Comparison of ENCODE assay signal across 21 cellular contexts in the genomic region with DNA sequence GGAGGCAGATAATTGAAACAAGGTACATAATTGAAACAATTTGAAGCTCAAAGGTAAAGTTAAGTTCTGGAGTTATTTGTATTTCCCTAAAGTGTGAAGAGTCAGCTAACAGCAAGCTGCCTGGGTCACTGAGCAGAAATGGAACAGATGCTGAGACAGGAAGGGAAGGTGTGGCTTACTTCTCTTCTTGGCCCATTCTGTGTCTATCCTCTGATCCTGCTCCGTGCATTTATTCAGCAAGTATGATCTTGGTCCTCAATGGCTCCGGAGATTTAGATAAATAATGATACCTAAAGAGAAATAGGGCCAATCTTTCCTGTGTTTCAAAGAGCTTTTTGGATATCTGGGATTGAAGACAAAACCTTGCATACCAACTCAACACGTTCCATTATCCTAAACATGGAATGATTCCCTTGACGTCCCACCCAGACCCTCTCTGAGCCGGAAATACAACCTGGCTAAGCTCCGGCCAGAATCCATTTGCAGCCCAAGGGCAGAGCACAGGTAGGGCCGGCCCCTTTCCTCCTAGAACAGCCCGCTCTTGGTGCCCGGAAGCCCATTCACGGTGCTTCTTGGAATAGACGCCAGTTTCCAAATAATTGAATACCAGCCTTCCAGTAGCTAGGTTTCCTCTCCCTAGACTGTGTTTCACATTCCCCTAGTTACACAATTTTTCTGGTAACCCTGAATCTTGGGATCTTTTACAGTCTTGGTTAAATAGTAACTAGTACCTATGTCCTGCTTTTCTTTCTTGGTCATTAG.
DNase-seq lines count a peak whose midpoint lies in the region; ATAC-seq and TF ChIP-seq lines count a peak whose summit lies in the region.
"Had no signal": no experiment of that assay in that cellular context is flagged by ENCODE, and none has a peak within 500 bp of the region (broad histone marks: within the 10 kb centered on the region; RNA-seq: fewer than 3 reads in every experiment).

No MANE protein-coding gene starts in this region.

- WGBS in lung, 2 donors, result 75 to 90% methylated on average over 11 of the region's 11 CpGs

- TF ChIP-seq POLR2A in breast epithelium (IDR thresholded peaks at IDR 0.05), result no peak

- H3K9me3 ChIP-seq in lung (ENCODE audit: control insufficient read depth in 2 of 2, insufficient read depth in 1 of 2, low read length in 1 of 2), result no peaks in the 10 kb centered on the region
- no peaks in the 10 kb centered on the region for H3K9me3 ChIP-seq in breast epithelium
- H3K9me3 ChIP-seq: A549 had no signal

- peak; percentile 67 for ATAC-seq in lung (ENCODE audit: insufficient read depth, low FRiP score)
- ATAC-seq: A549; activated CD4-positive, CD25-positive, alpha-beta regulatory T cell treated with anti-CD3 and anti-CD28 coated beads, Interleukin-2, amount 50 U/mL, for 24 hours; naive thymus-derived CD8-positive, alpha-beta T cell; stimulated activated naive CD8-positive, alpha-beta T cell treated with anti-CD3 and anti-CD28 coated beads, Interleukin-15, amount 100 ng/mL, for 72 hours had no signal

- H3K4me3 ChIP-seq in epithelial cell of proximal tubule (ENCODE audit: low read depth, low read length), result peak overlapping the region; percentile 59
- H3K4me3 ChIP-seq in lung, result no peak overlapping the region
- H3K4me3 ChIP-seq in breast epithelium, result no peak overlapping the region
- H3K4me3 ChIP-seq: A549; BLaER1 treated with 17β-estradiol and CSF1 and Interleukin-3, amounts not matched to agents 10 nM and 100 nM had no signal

- DNase-seq in DMS53 treated with DMSO at 0.1 percent for 48 hours (lab: John Stamatoyannopoulos, UW; ENCODE audit: unreplicated experiment), result peak; percentile 31
- DNase-seq in epithelial cell of proximal tubule (ENCODE audit: low read depth), result no peak
- peak; percentile 36 for DNase-seq in lung (ENCODE audit: low spot score)
- peak; percentile 46 for DNase-seq in renal cortical epithelial cell (ENCODE audit: low read depth)
- DNase-seq in NCI-H1105 (lab: John Stamatoyannopoulos, UW), result no peak
- DNase-seq in activated CD4-positive, alpha-beta T cell treated with anti-CD3 and anti-CD28 coated beads for 4 hours, result no peak
- no peak for DNase-seq in GM19238 (ENCODE audit: insufficient read length, low spot score)
- no peak for DNase-seq in breast epithelium (ENCODE audit: low spot score in 2 of 2)
- DNase-seq: activated naive CD4-positive, alpha-beta T cell treated with anti-CD3 and anti-CD28 coated beads for 36 hours; activated T-cell treated with anti-CD3 and anti-CD28 coated beads, Interleukin-2, amount 50 U/mL, for 24 hours; aorta; GDM1; HFFc6; mammary epithelial cell; naive thymus-derived CD8-positive, alpha-beta T cell; posterior cingulate gyrus; stimulated activated CD4-positive, alpha-beta T cell treated with anti-CD3 and anti-CD28 coated beads, Interleukin-4, amount 100 ng/mL, for 24 hours; stimulated activated naive CD8-positive, alpha-beta T cell treated with anti-CD3 and anti-CD28 coated beads, Interleukin-15, amount 100 ng/mL, for 72 hours had no signal

- peaks cover 0 to 8% of the 10 kb centered on the region in 2 donors for H3K4me1 ChIP-seq in lung (ENCODE audit: control insufficient read depth in 2 of 2, insufficient read depth in 2 of 2, low read length in 2 of 2)
- peaks cover 0 to 5% of the 10 kb centered on the region in 2 donors for H3K4me1 ChIP-seq in breast epithelium
- H3K4me1 ChIP-seq: BLaER1 treated with 17β-estradiol and CSF1 and Interleukin-3, amounts not matched to agents 10 nM and 100 nM had no signal

- peak overlapping the region in 1 of 2 donors; percentile 60 for H3K27ac ChIP-seq in lung (ENCODE audit: low read depth in 1 of 2, low read length in 1 of 2)
- no peak overlapping the region for H3K27ac ChIP-seq in breast epithelium
- H3K27ac ChIP-seq: A549; BLaER1 treated with 17β-estradiol and CSF1 and Interleukin-3, amounts not matched to agents 10 nM and 100 nM had no signal

- intact Hi-C loops in breast epithelium (cut with DNase I; ENCODE audit: low total_unique reads), result no loop called here

- TF ChIP-seq CTCF in epithelial cell of proximal tubule (conservative IDR thresholded peaks at IDR 0.05; ENCODE audit: low read depth, low read length) (no peak), lung (IDR thresholded peaks at IDR 0.05; ENCODE audit: control extremely low read depth, extremely low read depth) (no peak), breast epithelium (IDR thresholded peaks at IDR 0.05) (no peak)

- H3K27me3 ChIP-seq in lung (ENCODE audit: control insufficient read depth, insufficient read depth) (peaks cover 3% of the 10 kb centered on the region), breast epithelium (peaks cover 0 to 20% of the 10 kb centered on the region in 2 donors)
- H3K27me3 ChIP-seq: BLaER1 treated with 17β-estradiol and CSF1 and Interleukin-3, amounts not matched to agents 10 nM and 100 nM had no signal

- no peaks in the 10 kb centered on the region for H3K36me3 ChIP-seq in lung (ENCODE audit: control insufficient read depth in 2 of 2, insufficient read depth in 2 of 2, low read length in 2 of 2)
- no peaks in the 10 kb centered on the region for H3K36me3 ChIP-seq in breast epithelium
- H3K36me3 ChIP-seq: BLaER1 treated with 17β-estradiol and CSF1 and Interleukin-3, amounts not matched to agents 10 nM and 100 nM had no signal

Comparison
In these comparisons a context has a peak if more than half of its experiments do, and no peak if none do; other contexts are left out.
1. DNase-seq: peak in DMS53 treated with DMSO at 0.1 percent for 48 hours (single experiment), lung (single experiment) and renal cortical epithelial cell (single experiment); none in epithelial cell of proximal tubule (single experiment), NCI-H1105 (single experiment), activated CD4-positive, alpha-beta T cell treated with anti-CD3 and anti-CD28 coated beads for 4 hours (0 of 2), GM19238 (single experiment) and breast epithelium (0 of 2).